Comparison of ENCODE assay signal across 10 cellular contexts in the genomic region with DNA sequence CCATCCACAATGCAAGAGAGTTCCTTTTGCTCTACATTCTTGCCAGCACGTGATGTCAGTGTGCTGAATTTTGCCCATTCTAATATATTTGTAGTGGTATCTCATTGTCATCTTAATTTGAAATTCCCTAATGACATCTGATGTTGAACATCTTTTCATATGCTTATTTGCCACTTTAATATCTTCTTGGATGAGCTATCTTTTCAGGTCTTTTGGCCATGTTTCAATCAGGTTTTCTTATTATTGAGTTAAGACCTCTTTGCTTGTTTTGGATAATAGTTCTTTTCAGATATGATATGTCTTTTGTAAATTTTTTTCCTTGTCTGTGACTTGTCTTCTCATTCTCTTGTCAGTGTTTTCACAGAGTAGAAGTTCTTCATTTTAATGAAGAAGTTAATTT.
"Had no signal": no experiment of that assay in that cellular context is flagged by ENCODE, and none has a peak within 500 bp of the region (broad histone marks: within the 10 kb centered on the region; RNA-seq: fewer than 3 reads in every experiment).

No MANE protein-coding gene starts in this region.

- H2AFZ ChIP-seq: GM23248, GM23338 had no signal

- H3K36me3 ChIP-seq: HAP-1 had no signal

- H3K4me1 ChIP-seq: HAP-1 had no signal

- H3K27ac ChIP-seq: GM23248 had no signal

- ATAC-seq: GM23338 had no signal

- H3K9me3 Mint-ChIP-seq: GM23338, HFFc6 had no signal

- H3K4me2 ChIP-seq: GM23338 had no signal

- H3K4me3 Mint-ChIP-seq: GM23338, H9, HFFc6 had no signal

- H3K27ac Mint-ChIP-seq: GM23338, H9, HFFc6 had no signal

- H3K9me3 ChIP-seq: HAP-1 had no signal

- H3K4me3 ChIP-seq: GM23248, GM23338, HAP-1 had no signal

- FAIRE-seq: H1, H54 had no signal

- DNase-seq: GM23248, GOT3, H7, H9, HCEC 1CT, HFFc6 had no signal

- H3K9ac ChIP-seq: GM23248 had no signal
